8 cellular contexts compared by ENCODE assay signal in the genomic region with DNA sequence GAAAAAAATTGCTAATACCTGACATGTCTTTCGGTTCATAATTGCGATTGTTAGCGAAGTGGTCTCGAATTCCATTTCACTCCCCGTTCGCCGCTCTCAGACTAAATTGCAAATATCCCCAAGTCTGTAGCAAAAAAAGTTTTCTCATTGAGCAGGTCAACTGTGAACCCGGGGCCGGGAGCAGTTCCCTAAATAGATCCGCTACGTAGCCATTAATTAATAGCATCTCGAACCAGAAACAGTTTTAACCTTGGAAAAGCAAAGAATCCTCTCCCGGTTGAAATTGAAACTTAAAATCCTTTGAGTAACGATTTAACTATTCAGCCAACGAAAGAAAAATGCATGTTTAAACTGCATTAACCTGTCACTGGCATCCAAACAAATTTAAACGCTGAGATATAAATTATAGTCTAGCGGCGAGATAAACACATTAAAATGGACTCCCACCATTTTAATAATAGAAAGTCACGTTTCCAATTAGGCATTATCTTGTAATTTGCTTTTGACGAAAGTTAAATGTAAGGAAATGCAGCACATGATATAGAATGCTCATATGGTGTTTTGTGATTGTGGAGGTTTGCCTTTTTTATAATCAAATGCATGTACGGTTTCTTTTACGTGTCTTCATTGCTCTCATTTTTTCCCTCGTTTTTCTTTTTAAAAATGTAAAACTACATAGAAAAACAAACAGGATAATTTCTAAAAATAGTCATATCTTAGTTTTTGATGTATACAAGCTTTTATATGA. TPM values are rescaled to one million over a fixed set of nuclear protein-coding genes. Genes with fewer than 3 reads are reported as not detected.
DNase-seq lines count a peak whose midpoint lies in the region; ATAC-seq and TF ChIP-seq lines count a peak whose summit lies in the region.

No MANE protein-coding gene starts in this region.

- no peaks in the 10 kb centered on the region for H3K4me1 Mint-ChIP-seq in memory B cell

- no peak for TF ChIP-seq CTCF in HFF-Myc (IDR thresholded peaks at IDR 0.05; ENCODE audit: low read depth, low read length, missing control alignments)
- TF ChIP-seq CTCF in astrocyte of the spinal cord (IDR thresholded peaks at IDR 0.05; ENCODE audit: low read depth, low read length), result no peak

- H3K4me3 ChIP-seq in HFF-Myc (replicated peaks; ENCODE audit: low read depth, low read length) (peak overlapping the region; percentile 46), astrocyte of the spinal cord (ENCODE audit: low read depth, low read length) (peak overlapping the region; percentile 54)

- H3K4me3 Mint-ChIP-seq in memory B cell, result peak overlapping the region; percentile 82

- DNase-seq in CD1c-positive myeloid dendritic cell (ENCODE audit: extremely low spot score) (peak; percentile 19), HFF-Myc (ENCODE audit: extremely low read depth, low read depth) (no peak), astrocyte of the spinal cord (ENCODE audit: low read depth, low spot score) (peak; percentile 29), memory B cell (ENCODE audit: low spot score in 2 of 2) (no peak), SK-N-DZ (ENCODE audit: low spot score) (no peak), NCI-H69 (lab: John Stamatoyannopoulos, UW) (no peak), GM19238 (ENCODE audit: insufficient read length, low spot score) (no peak), inferior parietal cortex (ENCODE audit: extremely low spot score) (no peak)

- no peak overlapping the region for H3K27ac Mint-ChIP-seq in memory B cell

- H3K27me3 Mint-ChIP-seq in memory B cell, result peaks cover 23% of the 10 kb centered on the region

- in situ Hi-C loops in astrocyte of the spinal cord (cut with HindIII; ENCODE audit: low sequenced_read_pairs), result no loop called here

- no peaks in the 10 kb centered on the region for H3K9me3 Mint-ChIP-seq in memory B cell

- no peak for ATAC-seq in memory B cell (ENCODE audit: low read depth)

- no peaks in the 10 kb centered on the region for H3K36me3 Mint-ChIP-seq in memory B cell

RNA-seq across cellular contexts. Expression of a gene that starts 0.7 kb away (rescaled TPM):
- polyA plus RNA-seq in SK-N-DZ (2014; cell fraction: cytosol; rRNA removed), result not detected in 2 replicates
- not detected in 2 replicates for polyA plus RNA-seq in SK-N-DZ (2014; cell fraction: nucleus; rRNA removed)

RNA-seq across cellular contexts. Expression of a gene that starts 48.4 kb away (rescaled TPM):
- not detected in 2 replicates for polyA plus RNA-seq in SK-N-DZ (2014; cell fraction: cytosol; rRNA removed)
- not detected in 2 replicates for polyA plus RNA-seq in SK-N-DZ (2014; cell fraction: nucleus; rRNA removed)

Comparison
In these comparisons a context has a peak if more than half of its experiments do, and no peak if none do; other contexts are left out.
1. DNase-seq: peak in CD1c-positive myeloid dendritic cell (single experiment) and astrocyte of the spinal cord (single experiment); none in HFF-Myc (single experiment), memory B cell (0 of 2), SK-N-DZ (single experiment), NCI-H69 (single experiment), GM19238 (single experiment) and inferior parietal cortex (single experiment).